30 cellular contexts compared by ENCODE assay signal in the genomic region with DNA sequence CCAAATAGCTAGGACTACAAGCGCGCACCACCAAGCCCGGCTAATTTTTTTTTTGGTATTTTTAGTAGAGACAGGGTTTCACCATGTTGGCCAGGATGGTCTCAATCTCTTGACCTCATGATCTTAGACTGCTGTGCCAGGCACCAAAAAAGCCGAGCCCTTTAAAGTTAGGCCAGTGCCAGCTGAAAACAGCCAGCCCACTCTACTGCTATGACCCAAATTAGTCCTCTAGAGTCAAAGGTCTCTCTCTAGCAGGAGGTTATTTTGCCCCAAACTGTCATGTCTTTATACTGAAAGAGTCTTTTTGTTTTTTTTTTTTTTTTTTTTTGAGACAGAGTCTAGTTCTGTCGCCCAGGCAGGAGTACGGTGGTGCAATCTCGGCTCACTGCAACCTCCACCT. TPM values are rescaled to one million over a fixed set of nuclear protein-coding genes. Genes with fewer than 3 reads are reported as not detected.
"Had no signal": no experiment of that assay in that cellular context is flagged by ENCODE, and none has a peak within 500 bp of the region (broad histone marks: within the 10 kb centered on the region; RNA-seq: fewer than 3 reads in every experiment).

No MANE protein-coding gene starts in this region.

- DNase-seq: colonic mucosa; cortex of kidney; dorsolateral prefrontal cortex; effector CD4-positive, alpha-beta T cell; effector CD8-positive, alpha-beta T cell; effector memory CD4-positive, alpha-beta T cell; effector memory CD8-positive, alpha-beta T cell; endodermal cell; erythroblast; esophagus squamous epithelium; foreskin keratinocyte; foreskin melanocyte; gastrocnemius medialis; glutamatergic neuron; head of caudate nucleus; heart left ventricle; heart right ventricle had no signal

- H3K9me3 ChIP-seq: colonic mucosa, esophagus muscularis mucosa, esophagus squamous epithelium, gastrocnemius medialis, gastroesophageal sphincter, heart left ventricle, heart right ventricle had no signal

- H3K4me3 ChIP-seq: colonic mucosa, coronary artery, dorsolateral prefrontal cortex, esophagus muscularis mucosa, esophagus squamous epithelium, gastrocnemius medialis, gastroesophageal sphincter, heart left ventricle, heart right ventricle had no signal

- H3K27ac ChIP-seq: colonic mucosa, coronary artery, dorsolateral prefrontal cortex, epithelial cell of prostate, esophagus muscularis mucosa, esophagus squamous epithelium, foreskin keratinocyte, gastrocnemius medialis, gastroesophageal sphincter, heart left ventricle, heart right ventricle had no signal

- ATAC-seq: effector memory CD8-positive, alpha-beta T cell; esophagus mucosa; foreskin keratinocyte; gastrocnemius medialis; gastroesophageal sphincter; heart left ventricle; heart right ventricle had no signal

- H3K36me3 ChIP-seq: colonic mucosa had no signal

- FAIRE-seq: colon, endometrium, endothelial cell of umbilical vein had no signal

- H3K27me3 ChIP-seq: colonic mucosa, dorsolateral prefrontal cortex, esophagus muscularis mucosa, esophagus squamous epithelium, foreskin keratinocyte, gastrocnemius medialis, gastroesophageal sphincter, heart left ventricle, heart right ventricle had no signal

- H3K4me1 ChIP-seq: colonic mucosa, esophagus muscularis mucosa, esophagus squamous epithelium, foreskin keratinocyte, gastrocnemius medialis, gastroesophageal sphincter, heart left ventricle, heart right ventricle had no signal

RNA-seq across cellular contexts. Expression of a gene that starts 9.7 kb away (rescaled TPM):
- total RNA-seq: dermis blood vessel endothelial cell, dermis microvascular lymphatic vessel endothelial cell, endothelial cell of umbilical vein, epithelial cell of proximal tubule, esophagus squamous epithelium, fibroblast of villous mesenchyme, gastrocnemius medialis, gastroesophageal sphincter, glomerular endothelial cell had no signal
